In the genomic region with DNA sequence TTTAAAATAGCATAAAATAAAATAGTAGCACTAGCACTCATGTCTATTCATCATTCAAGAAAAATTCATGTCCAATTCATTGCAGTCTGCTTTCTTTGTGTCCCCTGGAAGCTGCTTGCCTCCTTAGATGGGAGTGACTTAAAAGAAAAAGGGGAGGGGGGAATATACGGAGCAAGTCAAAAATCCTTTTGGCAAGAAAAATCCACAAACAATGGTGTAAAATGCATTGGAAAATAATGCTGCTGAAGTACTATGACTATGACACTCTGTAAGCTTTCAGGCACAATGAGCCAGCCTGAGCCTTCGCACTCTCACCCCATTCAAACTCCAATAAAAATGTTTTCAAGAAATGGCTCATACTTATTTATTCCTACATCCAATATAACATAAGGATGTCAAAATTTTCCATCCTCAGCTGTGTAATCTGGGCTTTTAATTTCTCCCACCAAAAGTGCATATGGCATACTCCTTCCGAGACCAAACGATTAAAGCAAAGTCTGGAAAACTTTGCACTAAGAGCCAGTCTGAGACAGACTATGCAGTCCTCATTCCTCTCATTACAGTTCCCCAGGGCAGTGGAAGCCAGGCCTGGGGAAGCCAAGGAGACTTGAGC, we compare ENCODE assay signal across 8 cellular contexts. TPM values are rescaled to one million over a fixed set of nuclear protein-coding genes. Genes with fewer than 3 reads are reported as not detected.
A peak's percentile ranks its signal among the peaks of the same experiment; 100 is the strongest.
DNase-seq lines count a peak whose midpoint lies in the region; ATAC-seq, FAIRE-seq and TF ChIP-seq lines count a peak whose summit lies in the region.

No MANE protein-coding gene starts in this region.

- H3K36me3 ChIP-seq in Loucy (ENCODE audit: insufficient read depth, low read length) (no peaks in the 10 kb centered on the region), colonic mucosa (no peaks in the 10 kb centered on the region)

- no peaks in the 10 kb centered on the region for H3K79me2 ChIP-seq in Loucy (ENCODE audit: insufficient read depth, low read length)

- no peaks in the 10 kb centered on the region for H3K27me3 ChIP-seq in Loucy (ENCODE audit: insufficient read depth, low read length, poor library complexity, severe bottlenecking)
- no peaks in the 10 kb centered on the region for H3K27me3 ChIP-seq in colonic mucosa

- peak overlapping the region; percentile 85 for H3K27ac ChIP-seq in colonic mucosa

- H3K9ac ChIP-seq in Loucy (ENCODE audit: low read depth, low read length, poor library complexity, severe bottlenecking): peak overlapping the region; percentile 78
- H3K9ac ChIP-seq in colonic mucosa (ENCODE audit: low read depth in 2 of 2, low read length in 2 of 2): peak overlapping the region; percentile 65 to 100

- TF ChIP-seq CTCF in AG10803 (conservative IDR thresholded peaks at IDR 0.05; ENCODE audit: low read length): no peak
- TF ChIP-seq CTCF in Loucy (conservative IDR thresholded peaks at IDR 0.05; ENCODE audit: low read length): no peak
- TF ChIP-seq CTCF in colonic mucosa (IDR thresholded peaks at IDR 0.05): no peak

- H3K9me3 ChIP-seq in Loucy (ENCODE audit: insufficient read depth, low read depth, low read length): no peaks in the 10 kb centered on the region
- no peaks in the 10 kb centered on the region for H3K9me3 ChIP-seq in colonic mucosa

- no peaks in the 10 kb centered on the region for H3F3A ChIP-seq in Loucy (ENCODE audit: low read depth)

- intact Hi-C loops in colonic mucosa (cut with DNase I): no loop called here

- H3K9me2 ChIP-seq in Loucy (replicated peaks; ENCODE audit: low read depth, low read length): no peaks in the 10 kb centered on the region

- H4K20me1 ChIP-seq in Loucy (ENCODE audit: insufficient read depth, low read length, poor library complexity, severe bottlenecking): no peaks in the 10 kb centered on the region

- H3K4me3 ChIP-seq in AG10803 (ENCODE audit: low read length) (peak overlapping the region; percentile 90), Loucy (ENCODE audit: low read length, poor library complexity, severe bottlenecking) (peak overlapping the region; percentile 82), colonic mucosa (peak overlapping the region; percentile 56)

- DNase-seq in AG10803 (ENCODE audit: low read depth) (no peak), colonic mucosa (no peak), lung microvascular endothelial cell (ENCODE audit: low read depth in 2 of 2) (peak; percentile 57 to 75), urothelium cell line (ENCODE audit: low spot score) (peak; percentile 42), dedifferentiated amniotic fluid mesenchymal stem cell (ENCODE audit: extremely low spot score) (no peak), NCI-H748 (lab: John Stamatoyannopoulos, UW; ENCODE audit: unreplicated experiment) (no peak)

- H3K4me2 ChIP-seq in Loucy (ENCODE audit: low read depth, low read length, poor library complexity, severe bottlenecking): peak overlapping the region; percentile 84

- no peak for FAIRE-seq in urothelium cell line (lab: Jason Lieb, UNC)

- ATAC-seq in HG03521 (IDR thresholded peaks at IDR 0.05; ENCODE audit: unreplicated experiment): no peak

- H3K4me1 ChIP-seq in Loucy (ENCODE audit: insufficient read depth, low read length, poor library complexity, severe bottlenecking) (peaks cover 29% of the 10 kb centered on the region), colonic mucosa (no peaks in the 10 kb centered on the region)

- no peak overlapping the region for H2AFZ ChIP-seq in Loucy (ENCODE audit: low read length)

RNA-seq across cellular contexts. Expression of gene NEDD9, which starts 0.8 kb away (rescaled TPM):
- total RNA-seq in colonic mucosa (10 to 100 TPM; 43.4 to 73.1 TPM), lung microvascular endothelial cell (70.2 and 177 TPM in 2 replicates)

Comparison
In these comparisons a context has a peak if more than half of its experiments do, and no peak if none do; other contexts are left out.
1. DNase-seq: peak in lung microvascular endothelial cell (2 of 2) and urothelium cell line (single experiment); none in AG10803 (single experiment), colonic mucosa (single experiment), dedifferentiated amniotic fluid mesenchymal stem cell (single experiment) and NCI-H748 (single experiment).
2. Peak in every context shown above with its lines, with median percentiles within 50 percentile points of each other: H3K4me3 ChIP-seq.